18 cellular contexts compared by ENCODE assay signal in genomic region chr4:5878359-5878758, GRCh38. TPM values are rescaled to one million over a fixed set of nuclear protein-coding genes. Genes with fewer than 3 reads are reported as not detected.
DNase-seq lines count a peak whose midpoint lies in the region; ATAC-seq and TF ChIP-seq lines count a peak whose summit lies in the region.
"Had no signal": no experiment of that assay in that cellular context is flagged by ENCODE, and none has a peak within 500 bp of the region (broad histone marks: within the 10 kb centered on the region; RNA-seq: fewer than 3 reads in every experiment).

No MANE protein-coding gene starts in this region.

- TF ChIP-seq CTCF in brain (conservative IDR thresholded peaks at IDR 0.05) = no peak

- no peak overlapping the region for H3K4me3 Mint-ChIP-seq in brain
- H3K4me3 Mint-ChIP-seq: CD8-positive, alpha-beta T cell had no signal

- ATAC-seq in GM21360 (IDR thresholded peaks at IDR 0.05; ENCODE audit: unreplicated experiment) = no peak
- ATAC-seq: CD8-positive, alpha-beta T cell; HepG2 had no signal

- DNase-seq in NCI-H1417 (lab: John Stamatoyannopoulos, UW) = peak; percentile 12 to 77 (median 35)
- no peak for DNase-seq in NCI-H1417 treated with DMSO at 0.1 percent for 48 hours (lab: John Stamatoyannopoulos, UW)
- DNase-seq in DMS53 (lab: John Stamatoyannopoulos, UW) = peak; percentile 72
- peak; percentile 57 to 86 for DNase-seq in NCI-H2081 (lab: John Stamatoyannopoulos, UW)
- no peak for DNase-seq in A172 (ENCODE audit: low spot score)
- DNase-seq in NOMO-1 treated with dmso at 0.1 percent for 144 hours (lab: John Stamatoyannopoulos, UW; ENCODE audit: unreplicated experiment) = no peak
- DNase-seq: 8988T; CD8-positive, alpha-beta T cell; EL; KG1; NCI-H187 treated with DMSO at 0.1 percent for 48 hours; NCI-H524 treated with DMSO at 0.1 percent for 48 hours; PC-9; T-helper 2 cell had no signal

- H3K27ac Mint-ChIP-seq in brain = peak overlapping the region in 3 of 5 experiments; percentile 12 to 57 (median 54)
- H3K27ac Mint-ChIP-seq: CD8-positive, alpha-beta T cell had no signal

- H3K27me3 Mint-ChIP-seq in brain = no peaks in the 10 kb centered on the region

- H3K36me3 Mint-ChIP-seq in brain = peaks cover 41% of the 10 kb centered on the region
- H3K36me3 Mint-ChIP-seq: CD8-positive, alpha-beta T cell had no signal

- H3K4me1 Mint-ChIP-seq in brain = peaks cover 99% of the 10 kb centered on the region

- peaks cover 0 to 14% (median 11%) of the 10 kb centered on the region in 5 experiments for H3K9me3 Mint-ChIP-seq in brain

RNA-seq across cellular contexts. Expression of gene CRMP1, which starts 14.5 kb away (rescaled TPM):
- 599 TPM for polyA plus RNA-seq in brain (ENCODE audit: insufficient read depth, low read depth, low replicate concordance)
- 51.5 and 55.6 TPM in 2 replicates for total RNA-seq in A172 (2014; rRNA removed; shearing (Covaris generic))
- total RNA-seq: CD8-positive, alpha-beta T cell; HepG2; PC-9; SJSA1 had no signal
- polyA plus RNA-seq: HepG2 had no signal

Comparison
In these comparisons a context has a peak if more than half of its experiments do, and no peak if none do; other contexts are left out.
1. DNase-seq: peak in NCI-H1417 (3 of 3), DMS53 (single experiment) and NCI-H2081 (2 of 2); none in NCI-H1417 treated with DMSO at 0.1 percent for 48 hours (single experiment), A172 (single experiment) and NOMO-1 treated with dmso at 0.1 percent for 144 hours (single experiment).